ENCODE assay signal across 8 cellular contexts in the genomic region with DNA sequence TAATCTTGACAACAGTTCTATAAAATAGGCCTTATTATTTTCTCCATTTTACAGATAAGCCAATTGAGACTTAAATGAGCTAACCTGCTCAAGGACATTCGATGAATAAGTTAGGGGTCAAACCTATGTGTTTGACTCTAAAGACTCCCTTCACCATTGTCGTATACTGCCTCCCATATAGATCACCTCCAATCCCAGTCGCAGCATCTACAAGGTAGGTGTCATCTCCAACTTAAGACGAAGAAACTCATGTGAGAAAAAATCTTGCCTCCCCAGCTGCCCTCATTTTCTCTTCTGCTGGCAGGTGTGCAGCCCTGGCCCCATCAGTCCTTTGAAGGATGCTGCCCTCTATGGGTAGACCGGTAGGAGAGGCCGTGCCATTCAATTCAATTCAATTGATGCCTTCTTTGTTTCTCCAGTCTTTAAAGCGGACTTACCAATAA.
A peak's percentile ranks its signal among the peaks of the same experiment; 100 is the strongest.
DNase-seq lines count a peak whose midpoint lies in the region; ATAC-seq and TF ChIP-seq lines count a peak whose summit lies in the region.

No MANE protein-coding gene starts in this region.

- H3K4me3 ChIP-seq in AG10803 (ENCODE audit: low read length) (no peak overlapping the region), WERI-Rb-1 (ENCODE audit: low read depth, low read length) (no peak overlapping the region), fibroblast of the aortic adventitia (ENCODE audit: low read depth, low read length) (no peak overlapping the region)

- peak; percentile 79 for ATAC-seq in GM18502 (IDR thresholded peaks at IDR 0.05; ENCODE audit: poor library complexity, unreplicated experiment)
- peak; percentile 80 for ATAC-seq in HG02759 (IDR thresholded peaks at IDR 0.05; ENCODE audit: unreplicated experiment)
- no peak for ATAC-seq in GM21576 (IDR thresholded peaks at IDR 0.05; ENCODE audit: unreplicated experiment)

- no peaks in the 10 kb centered on the region for H3K27me3 ChIP-seq in WERI-Rb-1 (ENCODE audit: insufficient read depth, low read depth, severe bottlenecking)

- H3K9me3 ChIP-seq in WERI-Rb-1 (ENCODE audit: severe bottlenecking): no peaks in the 10 kb centered on the region

- no peaks in the 10 kb centered on the region for H3K36me3 ChIP-seq in WERI-Rb-1

- TF ChIP-seq CTCF in AG10803 (conservative IDR thresholded peaks at IDR 0.05; ENCODE audit: low read length): peak; percentile 59
- peak; percentile 79 for TF ChIP-seq CTCF in WERI-Rb-1 (IDR thresholded peaks at IDR 0.05; ENCODE audit: low read depth, low read length)
- peak; percentile 53 for TF ChIP-seq CTCF in fibroblast of the aortic adventitia (IDR thresholded peaks at IDR 0.05; ENCODE audit: insufficient read depth, low read length)

- H3K27ac ChIP-seq in WERI-Rb-1: no peak overlapping the region

- DNase-seq in AG10803 (ENCODE audit: low read depth) (peak; percentile 15), NCI-H146 (lab: John Stamatoyannopoulos, UW) (peak; percentile 52), WERI-Rb-1 (peak; percentile 51), fibroblast of the aortic adventitia (ENCODE audit: low read depth) (peak; percentile 8)
- DNase-seq in stimulated activated CD4-positive, alpha-beta T cell treated with anti-CD3 and anti-CD28 coated beads, Interleukin-15, amount 100 ng/mL, for 48 hours (ENCODE audit: low read depth in 2 of 2): peak; percentile 13 to 20
